Comparison of ENCODE assay signal across 15 cellular contexts in genomic region chr15:69117431-69117841, GRCh38. TPM values are rescaled to one million over a fixed set of nuclear protein-coding genes. Genes with fewer than 3 reads are reported as not detected.
DNase-seq lines count a peak whose midpoint lies in the region; ATAC-seq, FAIRE-seq and TF ChIP-seq lines count a peak whose summit lies in the region.
"Had no signal": no experiment of that assay in that cellular context is flagged by ENCODE, and none has a peak within 500 bp of the region (broad histone marks: within the 10 kb centered on the region; RNA-seq: fewer than 3 reads in every experiment).

No MANE protein-coding gene starts in this region.

- intact Hi-C loops in IMR-90 (cut with micrococcal nuclease): no loop called here
- intact Hi-C loops in K562 (cut with micrococcal nuclease): no loop called here
- intact Hi-C loops in kidney (cut with DNase I): no loop called here

- peak overlapping the region; percentile 23 for H2AFZ ChIP-seq in IMR-90 (replicated peaks; ENCODE audit: low read length, poor library complexity)
- no peak overlapping the region for H2AFZ ChIP-seq in K562 (ENCODE audit: low read depth, low read length)

- no peak overlapping the region; the same call in 1 of the 2 replicates for H4K5ac ChIP-seq in IMR-90 (ENCODE audit: low read depth, low read length)

- in situ Hi-C loops in IMR-90 (cut with MboI; ENCODE audit: low sequenced_read_pairs) (no loop called here), K562 (cut with MboI) (no loop called here)

- H3K27ac ChIP-seq in IMR-90 (ENCODE audit: insufficient read depth, low read length): no peak overlapping the region
- no peak overlapping the region for H3K27ac ChIP-seq in K562 (ENCODE audit: extremely low read depth, low read depth, low read length)
- peak overlapping the region; percentile 19 for H3K27ac ChIP-seq in iPS-18a (ENCODE audit: low read length)
- no peak overlapping the region for H3K27ac ChIP-seq in kidney (ENCODE audit: low read depth in 2 of 2, low read length in 2 of 2)
- H3K27ac ChIP-seq: BLaER1 treated with 17β-estradiol and CSF1 and Interleukin-3, amounts not matched to agents 10 nM and 100 nM; gastroesophageal sphincter had no signal

- no peak overlapping the region for H2BK5ac ChIP-seq in IMR-90 (ENCODE audit: low read depth, low read length, poor library complexity, severe bottlenecking)

- H3K79me1 ChIP-seq in IMR-90 (ENCODE audit: low read depth in 1 of 2, low read length in 2 of 2): no peaks in the 10 kb centered on the region

- no peaks in the 10 kb centered on the region for H3K79me2 ChIP-seq in K562 (ENCODE audit: control insufficient read depth, insufficient read depth, low read length)

- FAIRE-seq in K562 (lab: Jason Lieb, UNC): no peak
- FAIRE-seq in kidney (lab: Jason Lieb, UNC): no peak

- CTCF ChIA-PET in IMR-90 (lab: Yijun Ruan, JAX): interaction anchor here (0.6 kb wide), 1 partner anchor 345 kb away, joined by 3 read pairs; no protein-coding TSS in a partner anchor
- CTCF ChIA-PET in K562 (lab: Yijun Ruan, JAX; ENCODE audit: low intra/inter-chr PET ratio): no interaction called here

- H3K4me3 ChIP-seq in IMR-90 (ENCODE audit: insufficient read depth, low read depth, low read length) (no peak overlapping the region; the same call in 1 of the 2 replicates), K562 (no peak overlapping the region), iPS-18a (ENCODE audit: low read length) (peak overlapping the region; percentile 31), skeletal muscle cell (ENCODE audit: low read depth, low read length) (no peak overlapping the region), kidney (ENCODE audit: low read length in 2 of 2) (no peak overlapping the region)
- H3K4me3 ChIP-seq: BLaER1 treated with 17β-estradiol and CSF1 and Interleukin-3, amounts not matched to agents 10 nM and 100 nM; gastroesophageal sphincter had no signal

- H3K4ac ChIP-seq in IMR-90 (ENCODE audit: low read depth, low read length): no peak overlapping the region

- TF ChIP-seq EP300 in K562 (IDR thresholded peaks at IDR 0.05; ENCODE audit: low read length): no peak

- WGBS in IMR-90 (ENCODE audit: extremely low coverage in 2 of 2, insufficient read length in 1 of 2), 2 experiments: 0% methylated on average over 1 of the region's 7 CpGs; no CpG with 5 or more reads in 1 of the 2 experiments
- 3% methylated on average over 7 of the region's 7 CpGs for WGBS in K562 (ENCODE audit: insufficient coverage, low coverage, missing lambda C conversion rate)

- no peak overlapping the region for H2AK9ac ChIP-seq in IMR-90 (replicated peaks; ENCODE audit: low read depth, low read length, poor library complexity)

- peaks cover 83% of the 10 kb centered on the region for H3K27me3 ChIP-seq in IMR-90 (ENCODE audit: control insufficient read depth, insufficient read depth, low read length)
- H3K27me3 ChIP-seq in K562 (ENCODE audit: control insufficient read depth in 2 of 2, insufficient read depth in 2 of 2, low read length in 2 of 2): peaks cover 26 to 46% of the 10 kb centered on the region in 2 experiments
- peaks cover 65% of the 10 kb centered on the region for H3K27me3 ChIP-seq in iPS-18a (ENCODE audit: control insufficient read depth, insufficient read depth, low read length)

- no peak overlapping the region for H3K56ac ChIP-seq in IMR-90 (ENCODE audit: extremely low read depth, insufficient read depth, low read length)

- POLR2A ChIA-PET in IMR-90 (lab: Charles Lee; ENCODE audit: unreplicated experiment) (no interaction called here), K562 (lab: Yijun Ruan, JAX) (no interaction called here)

- dilution Hi-C loops in IMR-90 (cut with HindIII; ENCODE audit: low sequenced_read_pairs, unreplicated experiment): no loop called here

- no peak overlapping the region for H3K18ac ChIP-seq in IMR-90 (ENCODE audit: low read depth, low read length)

- DNase-seq in IMR-90 (no peak), K562 (ENCODE audit: extremely low read depth in 1 of 4, low spot score in 3 of 4) (peak in 2 of 4 experiments; percentile 8 to 11), skeletal muscle cell (ENCODE audit: low read depth) (peak; percentile 36), kidney (no peak), AG20443 (ENCODE audit: low spot score) (no peak)
- no peak for DNase-seq in activated effector memory CD4-positive, alpha-beta T cell treated with anti-CD3 and anti-CD28 coated beads, Interleukin-2, amount 50 U/mL, for 16 hours
- DNase-seq: activated CD4-positive, alpha-beta T cell treated with anti-CD3 and anti-CD28 coated beads, Interleukin-2, amount 50 U/mL, for 1 hour; activated T-cell treated with anti-CD3 and anti-CD28 coated beads, Interleukin-2, amount 50 U/mL, for 24 hours; central memory CD4-positive, alpha-beta T cell; kidney glomerular epithelial cell; NCI-H345 had no signal

- TF ChIP-seq RAD21 in IMR-90 (IDR thresholded peaks at IDR 0.05; ENCODE audit: low read length): no peak
- no peak for TF ChIP-seq RAD21 in K562 (CRISPR knock-in tag; conservative IDR thresholded peaks at IDR 0.05 in 1 of 2, IDR thresholded peaks at IDR 0.05 in 1 of 2)

- no peak overlapping the region for H3K23ac ChIP-seq in IMR-90 (ENCODE audit: low read depth, low read length)

- H3K14ac ChIP-seq in IMR-90 (replicated peaks; ENCODE audit: low read depth, low read length): no peak overlapping the region

- ATAC-seq in IMR-90 (ENCODE audit: low read depth) (peak; percentile 14; the same call in 1 of the 2 replicates), K562 (peak; percentile 38; the same call in 1 of the 3 replicates), GM18519 (IDR thresholded peaks at IDR 0.05; ENCODE audit: low FRiP score, unreplicated experiment) (no peak)
- ATAC-seq: gastroesophageal sphincter had no signal

- no peak overlapping the region for H4K8ac ChIP-seq in IMR-90 (ENCODE audit: low read depth in 2 of 2, low read length in 2 of 2)

- H2AK5ac ChIP-seq in IMR-90 (ENCODE audit: low read depth, low read length): no peak overlapping the region

- no peak overlapping the region for H2BK20ac ChIP-seq in IMR-90 (ENCODE audit: low read depth, low read length)

- TF ChIP-seq CTCF in IMR-90 (conservative IDR thresholded peaks at IDR 0.05; ENCODE audit: low read depth, low read length) (no peak), K562 (IDR thresholded peaks at IDR 0.05 in 2 of 3, conservative IDR thresholded peaks at IDR 0.05 in 1 of 3; ENCODE audit: insufficient read depth in 2 of 3, low read depth in 1 of 3, low read length in 3 of 3) (no peak), kidney (IDR thresholded peaks at IDR 0.05; ENCODE audit: borderline replicate concordance, extremely low read depth, insufficient read depth) (no peak)

- no peak overlapping the region for H2BK15ac ChIP-seq in IMR-90 (ENCODE audit: low read depth, low read length)

- H3K36me3 ChIP-seq in IMR-90 (ENCODE audit: control insufficient read depth, insufficient read depth, low read length) (no peaks in the 10 kb centered on the region), K562 (ENCODE audit: control insufficient read depth, insufficient read depth, low read length) (no peaks in the 10 kb centered on the region), iPS-18a (ENCODE audit: control insufficient read depth, low read depth, low read length) (no peaks in the 10 kb centered on the region), kidney (ENCODE audit: control insufficient read depth in 1 of 2, insufficient read depth in 2 of 2, low read length in 2 of 2) (no peaks in the 10 kb centered on the region)
- H3K36me3 ChIP-seq: BLaER1 treated with 17β-estradiol and CSF1 and Interleukin-3, amounts not matched to agents 10 nM and 100 nM; gastroesophageal sphincter had no signal

- BruUV-seq in IMR-90 (replicated peaks; lab: Mats Ljungman, UMichigan) (no TSS peak), K562 (replicated peaks; lab: Mats Ljungman, UMichigan) (no TSS peak)

- no peak for TF ChIP-seq POLR2A in IMR-90 (IDR thresholded peaks at IDR 0.05; ENCODE audit: low read depth, low read length)
- TF ChIP-seq POLR2A in K562 (conservative IDR thresholded peaks at IDR 0.05): no peak

- no peak overlapping the region for H4K91ac ChIP-seq in IMR-90 (ENCODE audit: insufficient read depth, low read depth, low read length)

- H3K9me1 ChIP-seq in IMR-90 (ENCODE audit: insufficient read depth, low read length): no peaks in the 10 kb centered on the region; the same call in 1 of the 2 replicates
- no peaks in the 10 kb centered on the region for H3K9me1 ChIP-seq in K562 (ENCODE audit: control insufficient read depth, insufficient read depth, low read length)

- no peak overlapping the region for H2BK120ac ChIP-seq in IMR-90 (ENCODE audit: low read depth, low read length)

- H3K4me1 ChIP-seq in IMR-90 (ENCODE audit: control insufficient read depth, insufficient read depth, low read length): peaks cover 4% of the 10 kb centered on the region; the same call in 1 of the 2 replicates
- H3K4me1 ChIP-seq in K562 (replicated peaks in 1 of 2; ENCODE audit: control insufficient read depth in 2 of 2, insufficient read depth in 2 of 2, low read length in 2 of 2): peaks cover 2 to 20% of the 10 kb centered on the region in 2 experiments; a peak in 3 of 5 replicates
- H3K4me1 ChIP-seq in iPS-18a (ENCODE audit: control insufficient read depth, low read depth, low read length): peaks cover 55% of the 10 kb centered on the region
- H3K4me1 ChIP-seq in kidney (ENCODE audit: control insufficient read depth in 1 of 2, insufficient read depth in 1 of 2, low read depth in 1 of 2, low read length in 2 of 2): no peaks in the 10 kb centered on the region
- H3K4me1 ChIP-seq: gastroesophageal sphincter had no signal

- H3K9ac ChIP-seq in IMR-90 (ENCODE audit: low read depth, low read length) (no peak overlapping the region), K562 (ENCODE audit: insufficient read depth in 1 of 2, low read depth in 2 of 2, low read length in 2 of 2) (no peak overlapping the region), iPS-18a (ENCODE audit: low read length) (peak overlapping the region; percentile 16), kidney (ENCODE audit: low read length in 2 of 2) (no peak overlapping the region)
- H3K9ac ChIP-seq: BLaER1 treated with 17β-estradiol and CSF1 and Interleukin-3, amounts not matched to agents 10 nM and 100 nM had no signal

- no peaks in the 10 kb centered on the region for H4K20me1 ChIP-seq in IMR-90 (ENCODE audit: insufficient read depth, low read length)
- peaks cover 5% of the 10 kb centered on the region; the same call in 1 of the 2 replicates for H4K20me1 ChIP-seq in K562 (replicated peaks; ENCODE audit: control insufficient read depth, insufficient read depth, low read length)
- H4K20me1 ChIP-seq: BLaER1 treated with 17β-estradiol and CSF1 and Interleukin-3, amounts not matched to agents 10 nM and 100 nM had no signal

- H3K4me2 ChIP-seq in IMR-90 (ENCODE audit: low read depth, low read length) (peak overlapping the region; percentile 49), K562 (ENCODE audit: insufficient read depth, low read length) (no peak overlapping the region)
- H3K4me2 ChIP-seq: BLaER1 treated with 17β-estradiol and CSF1 and Interleukin-3, amounts not matched to agents 10 nM and 100 nM had no signal

- H3K9me3 ChIP-seq in IMR-90 (ENCODE audit: control insufficient read depth, insufficient read depth, low read length): no peaks in the 10 kb centered on the region
- H3K9me3 ChIP-seq in K562 (replicated peaks; ENCODE audit: control insufficient read depth, insufficient read depth, low read depth, low read length): no peaks in the 10 kb centered on the region
- no peaks in the 10 kb centered on the region for H3K9me3 ChIP-seq in iPS-18a (ENCODE audit: control insufficient read depth, low read depth, low read length)
- no peaks in the 10 kb centered on the region for H3K9me3 ChIP-seq in kidney (ENCODE audit: control insufficient read depth in 1 of 2, low read length in 2 of 2)
- H3K9me3 ChIP-seq: BLaER1 treated with 17β-estradiol and CSF1 and Interleukin-3, amounts not matched to agents 10 nM and 100 nM; gastroesophageal sphincter had no signal

RNA-seq across cellular contexts. Expression of gene GLCE, which starts 43.0 kb away (rescaled TPM):
- total RNA-seq in IMR-90 (2012; rRNA removed) (29.6 and 38.0 TPM in 2 replicates), K562 (2014; rRNA removed) (6.5 and 8.2 TPM in 2 replicates), K562 (2014; rRNA removed; fragmentation: Illumina TruSeq; extraction: Trizol) (12.3 and 13.3 TPM in 2 replicates), K562 (2015; rRNA removed; fragmentation: Illumina TruSeq; extraction: Trizol) (10.4 and 11.3 TPM in 2 replicates), K562 (2021) (10.0 and 10.2 TPM in 2 replicates), kidney (18.0 TPM)
- polyA plus RNA-seq in IMR-90 (2012; rRNA removed) (14.1 and 15.3 TPM in 2 replicates), K562 (2011; rRNA removed) (3.0 and 4.6 TPM in 2 replicates), K562 (2014; fragmentation: Illumina TruSeq; extraction: Trizol) (10.9 and 11.3 TPM in 2 replicates), K562 (2014; fragmentation: Nextera tagmentation; extraction: Ambion mirVana) (10 to 100 TPM; 10.0 to 12.0 TPM), K562 (2014; rRNA removed) (10.6 and 11.0 TPM in 2 replicates), kidney (ENCODE audit: insufficient read depth, low read depth, low replicate concordance) (14.9 TPM)
- 4.0 and 5.7 TPM in 2 replicates for polyA plus RNA-seq in IMR-90 (2012; cell fraction: cytosol; rRNA removed)
- 1.5 and 12.9 TPM in 2 replicates for polyA plus RNA-seq in IMR-90 (2012; cell fraction: nucleus; rRNA removed; ENCODE audit: low replicate concordance)
- total RNA-seq in K562 (2011; cell fraction: chromatin; rRNA removed; ENCODE audit: low replicate concordance): 2.8 and 8.7 TPM in 2 replicates
- 1.7 and 2.2 TPM in 2 replicates for total RNA-seq in K562 (2011; cell fraction: nucleolus; rRNA removed)
- 4.0 and 5.0 TPM in 2 replicates for total RNA-seq in K562 (2011; cell fraction: nucleoplasm; rRNA removed)
- polyA plus RNA-seq in K562 (2011; cell fraction: cytosol; rRNA removed): 2.0 and 2.9 TPM in 2 replicates
- polyA plus RNA-seq in K562 (2011; cell fraction: nucleus; rRNA removed): 1.5 and 2.2 TPM in 2 replicates
- 8.0 and 34.3 TPM in 2 replicates for polyA plus RNA-seq in K562 (2012)
- polyA minus RNA-seq in K562 (2011; rRNA and poly(A)+ RNA removed): 5.2 and 6.8 TPM in 2 replicates
- 1.1 and 3.0 TPM in 2 replicates for polyA minus RNA-seq in K562 (2011; cell fraction: cytosol; rRNA and poly(A)+ RNA removed)
- 1.9 and 2.4 TPM in 2 replicates for polyA minus RNA-seq in K562 (2011; cell fraction: nucleus; rRNA and poly(A)+ RNA removed)
